Comparison of ENCODE assay signal across 1 cellular context in the genomic region with DNA sequence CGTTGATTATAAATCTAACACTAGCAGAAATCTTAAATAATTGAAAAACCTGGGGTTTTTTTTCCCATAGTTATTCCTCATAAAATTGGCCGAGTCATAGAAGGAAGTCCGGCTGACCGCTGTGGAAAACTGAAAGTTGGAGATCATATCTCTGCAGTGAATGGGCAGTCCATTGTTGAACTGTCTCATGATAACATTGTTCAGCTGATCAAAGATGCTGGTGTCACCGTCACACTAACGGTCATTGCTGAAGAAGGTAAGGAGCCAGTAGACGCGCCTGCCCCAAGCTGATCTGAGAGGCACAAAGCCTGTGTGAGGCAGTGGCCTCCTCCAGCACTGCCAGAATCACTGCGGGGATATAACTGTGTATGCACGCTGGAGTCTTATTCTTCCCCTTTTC.
TF ChIP-seq lines count a peak whose summit lies in the region.

No MANE protein-coding gene starts in this region.

TF ChIP-seq in HepG2, 621 proteins besides CTCF, POLR2A, EP300 and RAD21 (continued from another document):
- TF ChIP-seq, protein P1, sequence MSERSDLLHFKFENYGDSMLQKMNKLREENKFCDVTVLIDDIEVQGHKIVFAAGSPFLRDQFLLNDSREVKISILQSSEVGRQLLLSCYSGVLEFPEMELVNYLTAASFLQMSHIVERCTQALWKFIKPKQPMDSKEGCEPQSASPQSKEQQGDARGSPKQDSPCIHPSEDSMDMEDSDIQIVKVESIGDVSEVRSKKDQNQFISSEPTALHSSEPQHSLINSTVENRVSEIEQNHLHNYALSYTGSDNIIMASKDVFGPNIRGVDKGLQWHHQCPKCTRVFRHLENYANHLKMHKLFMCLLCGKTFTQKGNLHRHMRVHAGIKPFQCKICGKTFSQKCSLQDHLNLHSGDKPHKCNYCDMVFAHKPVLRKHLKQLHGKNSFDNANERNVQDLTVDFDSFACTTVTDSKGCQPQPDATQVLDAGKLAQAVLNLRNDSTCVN (CRISPR knock-in tag; IDR thresholded peaks at IDR 0.05; ENCODE audit: borderline replicate concordance): no peak
- no peak for TF ChIP-seq HOXA7 (CRISPR knock-in tag; IDR thresholded peaks at IDR 0.05)
- TF ChIP-seq THYN1 (CRISPR knock-in tag; IDR thresholded peaks at IDR 0.05; ENCODE audit: borderline replicate concordance, low read depth): no peak
- no peak for TF ChIP-seq HNRNPK (IDR thresholded peaks at IDR 0.05; ENCODE audit: low read depth, low read length, poor library complexity, severe bottlenecking)
- no peak for TF ChIP-seq ZNF44 (CRISPR knock-in tag; IDR thresholded peaks at IDR 0.05)
- TF ChIP-seq KDM5B (CRISPR knock-in tag; IDR thresholded peaks at IDR 0.05; ENCODE audit: borderline replicate concordance): no peak
- TF ChIP-seq CHCHD3 (CRISPR knock-in tag; IDR thresholded peaks at IDR 0.05): no peak
- TF ChIP-seq ZNF124 (CRISPR knock-in tag; IDR thresholded peaks at IDR 0.05): no peak
- TF ChIP-seq, protein P2, sequence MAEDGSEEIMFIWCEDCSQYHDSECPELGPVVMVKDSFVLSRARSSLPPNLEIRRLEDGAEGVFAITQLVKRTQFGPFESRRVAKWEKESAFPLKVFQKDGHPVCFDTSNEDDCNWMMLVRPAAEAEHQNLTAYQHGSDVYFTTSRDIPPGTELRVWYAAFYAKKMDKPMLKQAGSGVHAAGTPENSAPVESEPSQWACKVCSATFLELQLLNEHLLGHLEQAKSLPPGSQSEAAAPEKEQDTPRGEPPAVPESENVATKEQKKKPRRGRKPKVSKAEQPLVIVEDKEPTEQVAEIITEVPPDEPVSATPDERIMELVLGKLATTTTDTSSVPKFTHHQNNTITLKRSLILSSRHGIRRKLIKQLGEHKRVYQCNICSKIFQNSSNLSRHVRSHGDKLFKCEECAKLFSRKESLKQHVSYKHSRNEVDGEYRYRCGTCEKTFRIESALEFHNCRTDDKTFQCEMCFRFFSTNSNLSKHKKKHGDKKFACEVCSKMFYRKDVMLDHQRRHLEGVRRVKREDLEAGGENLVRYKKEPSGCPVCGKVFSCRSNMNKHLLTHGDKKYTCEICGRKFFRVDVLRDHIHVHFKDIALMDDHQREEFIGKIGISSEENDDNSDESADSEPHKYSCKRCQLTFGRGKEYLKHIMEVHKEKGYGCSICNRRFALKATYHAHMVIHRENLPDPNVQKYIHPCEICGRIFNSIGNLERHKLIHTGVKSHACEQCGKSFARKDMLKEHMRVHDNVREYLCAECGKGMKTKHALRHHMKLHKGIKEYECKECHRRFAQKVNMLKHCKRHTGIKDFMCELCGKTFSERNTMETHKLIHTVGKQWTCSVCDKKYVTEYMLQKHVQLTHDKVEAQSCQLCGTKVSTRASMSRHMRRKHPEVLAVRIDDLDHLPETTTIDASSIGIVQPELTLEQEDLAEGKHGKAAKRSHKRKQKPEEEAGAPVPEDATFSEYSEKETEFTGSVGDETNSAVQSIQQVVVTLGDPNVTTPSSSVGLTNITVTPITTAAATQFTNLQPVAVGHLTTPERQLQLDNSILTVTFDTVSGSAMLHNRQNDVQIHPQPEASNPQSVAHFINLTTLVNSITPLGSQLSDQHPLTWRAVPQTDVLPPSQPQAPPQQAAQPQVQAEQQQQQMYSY (CRISPR knock-in tag; IDR thresholded peaks at IDR 0.05): no peak
- TF ChIP-seq, protein P3, sequence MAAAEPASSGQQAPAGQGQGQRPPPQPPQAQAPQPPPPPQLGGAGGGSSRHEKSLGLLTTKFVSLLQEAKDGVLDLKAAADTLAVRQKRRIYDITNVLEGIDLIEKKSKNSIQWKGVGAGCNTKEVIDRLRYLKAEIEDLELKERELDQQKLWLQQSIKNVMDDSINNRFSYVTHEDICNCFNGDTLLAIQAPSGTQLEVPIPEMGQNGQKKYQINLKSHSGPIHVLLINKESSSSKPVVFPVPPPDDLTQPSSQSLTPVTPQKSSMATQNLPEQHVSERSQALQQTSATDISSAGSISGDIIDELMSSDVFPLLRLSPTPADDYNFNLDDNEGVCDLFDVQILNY (CRISPR knock-in tag; conservative IDR thresholded peaks at IDR 0.05): no peak
- no peak for TF ChIP-seq PHF20 (CRISPR knock-in tag; IDR thresholded peaks at IDR 0.05)
- TF ChIP-seq ZNF878 (CRISPR knock-in tag; IDR thresholded peaks at IDR 0.05): no peak
- no peak for TF ChIP-seq RFXANK (CRISPR knock-in tag; IDR thresholded peaks at IDR 0.05)
- TF ChIP-seq ZFP36L1 (CRISPR knock-in tag; IDR thresholded peaks at IDR 0.05): no peak
- TF ChIP-seq, protein P4, sequence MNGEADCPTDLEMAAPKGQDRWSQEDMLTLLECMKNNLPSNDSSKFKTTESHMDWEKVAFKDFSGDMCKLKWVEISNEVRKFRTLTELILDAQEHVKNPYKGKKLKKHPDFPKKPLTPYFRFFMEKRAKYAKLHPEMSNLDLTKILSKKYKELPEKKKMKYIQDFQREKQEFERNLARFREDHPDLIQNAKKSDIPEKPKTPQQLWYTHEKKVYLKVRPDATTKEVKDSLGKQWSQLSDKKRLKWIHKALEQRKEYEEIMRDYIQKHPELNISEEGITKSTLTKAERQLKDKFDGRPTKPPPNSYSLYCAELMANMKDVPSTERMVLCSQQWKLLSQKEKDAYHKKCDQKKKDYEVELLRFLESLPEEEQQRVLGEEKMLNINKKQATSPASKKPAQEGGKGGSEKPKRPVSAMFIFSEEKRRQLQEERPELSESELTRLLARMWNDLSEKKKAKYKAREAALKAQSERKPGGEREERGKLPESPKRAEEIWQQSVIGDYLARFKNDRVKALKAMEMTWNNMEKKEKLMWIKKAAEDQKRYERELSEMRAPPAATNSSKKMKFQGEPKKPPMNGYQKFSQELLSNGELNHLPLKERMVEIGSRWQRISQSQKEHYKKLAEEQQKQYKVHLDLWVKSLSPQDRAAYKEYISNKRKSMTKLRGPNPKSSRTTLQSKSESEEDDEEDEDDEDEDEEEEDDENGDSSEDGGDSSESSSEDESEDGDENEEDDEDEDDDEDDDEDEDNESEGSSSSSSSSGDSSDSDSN (CRISPR knock-in tag; IDR thresholded peaks at IDR 0.05): no peak
- TF ChIP-seq, protein P5, sequence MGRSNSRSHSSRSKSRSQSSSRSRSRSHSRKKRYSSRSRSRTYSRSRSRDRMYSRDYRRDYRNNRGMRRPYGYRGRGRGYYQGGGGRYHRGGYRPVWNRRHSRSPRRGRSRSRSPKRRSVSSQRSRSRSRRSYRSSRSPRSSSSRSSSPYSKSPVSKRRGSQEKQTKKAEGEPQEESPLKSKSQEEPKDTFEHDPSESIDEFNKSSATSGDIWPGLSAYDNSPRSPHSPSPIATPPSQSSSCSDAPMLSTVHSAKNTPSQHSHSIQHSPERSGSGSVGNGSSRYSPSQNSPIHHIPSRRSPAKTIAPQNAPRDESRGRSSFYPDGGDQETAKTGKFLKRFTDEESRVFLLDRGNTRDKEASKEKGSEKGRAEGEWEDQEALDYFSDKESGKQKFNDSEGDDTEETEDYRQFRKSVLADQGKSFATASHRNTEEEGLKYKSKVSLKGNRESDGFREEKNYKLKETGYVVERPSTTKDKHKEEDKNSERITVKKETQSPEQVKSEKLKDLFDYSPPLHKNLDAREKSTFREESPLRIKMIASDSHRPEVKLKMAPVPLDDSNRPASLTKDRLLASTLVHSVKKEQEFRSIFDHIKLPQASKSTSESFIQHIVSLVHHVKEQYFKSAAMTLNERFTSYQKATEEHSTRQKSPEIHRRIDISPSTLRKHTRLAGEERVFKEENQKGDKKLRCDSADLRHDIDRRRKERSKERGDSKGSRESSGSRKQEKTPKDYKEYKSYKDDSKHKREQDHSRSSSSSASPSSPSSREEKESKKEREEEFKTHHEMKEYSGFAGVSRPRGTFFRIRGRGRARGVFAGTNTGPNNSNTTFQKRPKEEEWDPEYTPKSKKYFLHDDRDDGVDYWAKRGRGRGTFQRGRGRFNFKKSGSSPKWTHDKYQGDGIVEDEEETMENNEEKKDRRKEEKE (IDR thresholded peaks at IDR 0.05): no peak
- TF ChIP-seq, protein P6, sequence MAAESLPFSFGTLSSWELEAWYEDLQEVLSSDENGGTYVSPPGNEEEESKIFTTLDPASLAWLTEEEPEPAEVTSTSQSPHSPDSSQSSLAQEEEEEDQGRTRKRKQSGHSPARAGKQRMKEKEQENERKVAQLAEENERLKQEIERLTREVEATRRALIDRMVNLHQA (CRISPR knock-in tag; IDR thresholded peaks at IDR 0.05): no peak
- TF ChIP-seq HMG20B (CRISPR knock-in tag; conservative IDR thresholded peaks at IDR 0.05): no peak
